1 cellular context compared by ENCODE assay signal in the genomic region with DNA sequence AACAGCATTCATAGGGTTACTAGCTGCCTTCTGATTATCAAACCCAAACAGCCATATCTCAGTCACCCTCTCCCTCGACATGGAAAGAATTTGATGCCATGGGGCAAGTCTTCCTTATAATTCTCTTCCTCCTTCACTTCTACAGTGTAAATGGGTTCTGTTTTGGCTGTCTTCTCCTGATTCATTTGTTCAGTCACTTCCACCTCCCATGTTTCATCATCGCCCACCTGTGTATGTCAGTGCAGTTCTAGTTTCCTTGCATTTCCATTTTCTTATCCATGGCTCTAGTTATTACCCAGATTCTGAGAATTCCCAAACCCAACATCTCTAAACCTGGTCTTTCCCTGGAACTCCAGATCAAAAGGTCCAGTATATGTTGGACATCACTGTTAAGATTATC.
TF ChIP-seq lines count a peak whose summit lies in the region.

No MANE protein-coding gene starts in this region.

TF ChIP-seq in K562, 482 proteins besides CTCF, POLR2A, EP300 and RAD21 (continued from another document):
- no peak for TF ChIP-seq MBD1 (CRISPR knock-in tag; IDR thresholded peaks at IDR 0.05)
- no peak for TF ChIP-seq POLR3A (IDR thresholded peaks at IDR 0.05; ENCODE audit: borderline replicate concordance, extremely low read depth, insufficient read depth, insufficient read length)
- no peak for TF ChIP-seq ARID1B (IDR thresholded peaks at IDR 0.05)
- no peak for TF ChIP-seq SMARCA5 (IDR thresholded peaks at IDR 0.05)
- no peak for TF ChIP-seq RBM17 (IDR thresholded peaks at IDR 0.05; ENCODE audit: borderline replicate concordance, low read depth, low read length)
- TF ChIP-seq ZNF445 (CRISPR knock-in tag; IDR thresholded peaks at IDR 0.05; ENCODE audit: low read depth): no peak
- no peak for TF ChIP-seq ZNF24 (IDR thresholded peaks at IDR 0.05)
- no peak for TF ChIP-seq ZNF717 (CRISPR knock-in tag; IDR thresholded peaks at IDR 0.05)
- no peak for TF ChIP-seq GTF2F1 (IDR thresholded peaks at IDR 0.05; ENCODE audit: low read depth, low read length)
- TF ChIP-seq HMG20B (CRISPR knock-in tag; IDR thresholded peaks at IDR 0.05): no peak
- no peak for TF ChIP-seq NONO (IDR thresholded peaks at IDR 0.05; ENCODE audit: low read depth in 2 of 2, low read length in 1 of 2)
TF ChIP-seq in K562: peak in this region for 0.
